In genomic region chr3:124467980-124468902, GRCh38 we compare ENCODE assay signal across 8 cellular contexts.
DNase-seq lines count a peak whose midpoint lies in the region; ATAC-seq and TF ChIP-seq lines count a peak whose summit lies in the region.

No MANE protein-coding gene starts in this region.

- H3K4me3 ChIP-seq in H7 (ENCODE audit: insufficient read depth, low read depth, low read length) (no peak overlapping the region), heart left ventricle (no peak overlapping the region), retinal pigment epithelial cell (ENCODE audit: low read length) (no peak overlapping the region)

- H3K4me1 Mint-ChIP-seq in activated T-helper 2 cell treated with anti-CD3 and anti-CD28 coated beads, Interferon-gamma antibody, Interleukin-2, Interleukin-4, amounts not matched to agents 10 μg/mL and 5 μg/mL and 100 μg/mL, durations not matched to agents 14 hours and 24 hours and 36 hours (ENCODE audit: low read depth): no peaks in the 10 kb centered on the region

- WGBS in heart left ventricle, 4 donors: 69 to 74% (median 72%) methylated on average over 10 of the region's 10 CpGs

- no peaks in the 10 kb centered on the region for H3K9me3 Mint-ChIP-seq in activated T-helper 2 cell treated with anti-CD3 and anti-CD28 coated beads, Interferon-gamma antibody, Interleukin-2, Interleukin-4, amounts not matched to agents 10 μg/mL and 5 μg/mL and 100 μg/mL, durations not matched to agents 14 hours and 24 hours and 36 hours

- TF ChIP-seq CTCF in heart left ventricle (IDR thresholded peaks at IDR 0.05) (peak; percentile 84 to 98 (median 93)), retinal pigment epithelial cell (conservative IDR thresholded peaks at IDR 0.05; ENCODE audit: low read depth, low read length) (peak; percentile 99)

- H3K36me3 ChIP-seq in H7 (replicated peaks; ENCODE audit: control insufficient read depth, insufficient read depth, low read length) (no peaks in the 10 kb centered on the region), heart left ventricle (peaks cover 0 to 15% (median 6%) of the 10 kb centered on the region in 9 donors)

- H3K27me3 ChIP-seq in H7 (ENCODE audit: control insufficient read depth, insufficient read depth, low read length) (no peaks in the 10 kb centered on the region), heart left ventricle (no peaks in the 10 kb centered on the region)

- peak; percentile 62 to 79 (median 74) for ATAC-seq in heart left ventricle
- no peak for ATAC-seq in GM18861 (IDR thresholded peaks at IDR 0.05; ENCODE audit: unreplicated experiment)

- no peak for TF ChIP-seq POLR2A in heart left ventricle (IDR thresholded peaks at IDR 0.05)

- H3K4me3 Mint-ChIP-seq in activated T-helper 2 cell treated with anti-CD3 and anti-CD28 coated beads, Interferon-gamma antibody, Interleukin-2, Interleukin-4, amounts not matched to agents 10 μg/mL and 5 μg/mL and 100 μg/mL, durations not matched to agents 14 hours and 24 hours and 36 hours (ENCODE audit: low read depth): no peak overlapping the region

- intact Hi-C loops in activated T-helper 2 cell treated with anti-CD3 and anti-CD28 coated beads, Interferon-gamma antibody, Interleukin-2, Interleukin-4, amounts not matched to agents 10 μg/mL and 5 μg/mL and 100 μg/mL, durations not matched to agents 14 hours and 24 hours and 36 hours (cut with micrococcal nuclease): loop anchor here (5.0 kb wide), 1 partner anchor 116 kb away; no protein-coding TSS in a partner anchor
- intact Hi-C loops in heart left ventricle (cut with DNase I): loop anchor here (1.0 to 10.0 kb wide), 10 partner anchors 115 to 456 kb away; no protein-coding TSS in a partner anchor

- H3K27ac Mint-ChIP-seq in activated T-helper 2 cell treated with anti-CD3 and anti-CD28 coated beads, Interferon-gamma antibody, Interleukin-2, Interleukin-4, amounts not matched to agents 10 μg/mL and 5 μg/mL and 100 μg/mL, durations not matched to agents 14 hours and 24 hours and 36 hours: no peak overlapping the region

- H3K36me3 Mint-ChIP-seq in activated T-helper 2 cell treated with anti-CD3 and anti-CD28 coated beads, Interferon-gamma antibody, Interleukin-2, Interleukin-4, amounts not matched to agents 10 μg/mL and 5 μg/mL and 100 μg/mL, durations not matched to agents 14 hours and 24 hours and 36 hours (ENCODE audit: low read depth): no peaks in the 10 kb centered on the region

- peaks cover 6% of the 10 kb centered on the region for H3K27me3 Mint-ChIP-seq in activated T-helper 2 cell treated with anti-CD3 and anti-CD28 coated beads, Interferon-gamma antibody, Interleukin-2, Interleukin-4, amounts not matched to agents 10 μg/mL and 5 μg/mL and 100 μg/mL, durations not matched to agents 14 hours and 24 hours and 36 hours (ENCODE audit: low read depth)

- no peaks in the 10 kb centered on the region for H3K4me1 ChIP-seq in heart left ventricle

- no peak overlapping the region for H3K27ac ChIP-seq in heart left ventricle

- H3K9me3 ChIP-seq in heart left ventricle: no peaks in the 10 kb centered on the region

- DNase-seq in D341Med (ENCODE audit: low spot score): peak; percentile 84
- peak; percentile 81 for DNase-seq in H7
- DNase-seq in NCI-H2227 treated with DMSO at 0.1 percent for 48 hours (lab: John Stamatoyannopoulos, UW): peak; percentile 57
- DNase-seq in activated T-helper 2 cell treated with anti-CD3 and anti-CD28 coated beads, Interferon-gamma antibody, Interleukin-2, Interleukin-4, amounts not matched to agents 10 μg/mL and 5 μg/mL and 100 μg/mL, durations not matched to agents 14 hours and 24 hours and 36 hours (ENCODE audit: low spot score): peak; percentile 22
- DNase-seq in heart left ventricle: peak; percentile 15 to 65 (median 28)
- no peak for DNase-seq in retinal pigment epithelial cell (ENCODE audit: low read depth)
- no peak for DNase-seq in activated CD4-positive, CD25-positive, alpha-beta regulatory T cell (lab: John Stamatoyannopoulos, UW)

Comparison
In these comparisons a context has a peak if more than half of its experiments do, and no peak if none do; other contexts are left out.
1. DNase-seq: peak in D341Med (single experiment), H7 (single experiment), NCI-H2227 treated with DMSO at 0.1 percent for 48 hours (single experiment), activated T-helper 2 cell treated with anti-CD3 and anti-CD28 coated beads, Interferon-gamma antibody, Interleukin-2, Interleukin-4, amounts not matched to agents 10 μg/mL and 5 μg/mL and 100 μg/mL, durations not matched to agents 14 hours and 24 hours and 36 hours (single experiment) and heart left ventricle (5 of 5); none in retinal pigment epithelial cell (single experiment) and activated CD4-positive, CD25-positive, alpha-beta regulatory T cell (0 of 4).